Comparison of ENCODE assay signal across 7 cellular contexts in the genomic region with DNA sequence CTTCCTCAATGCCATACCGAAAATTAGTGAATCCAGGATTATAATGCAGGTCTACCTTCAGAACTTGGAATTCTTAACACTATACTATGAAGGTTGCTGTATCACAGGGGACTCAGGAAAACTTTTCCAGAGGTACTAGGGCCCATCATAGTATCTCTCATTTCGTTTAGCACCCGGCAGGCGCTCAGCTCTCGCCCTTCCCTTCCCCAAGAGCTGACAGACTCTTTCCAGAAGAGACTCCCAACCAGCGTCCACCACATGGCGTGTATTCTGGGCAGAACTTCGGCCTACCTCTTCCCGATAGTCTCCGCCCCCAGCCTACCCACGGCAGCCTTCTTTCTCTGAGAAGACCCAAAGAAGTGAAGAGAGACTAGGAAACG. TPM values are rescaled to one million over a fixed set of nuclear protein-coding genes. Genes with fewer than 3 reads are reported as not detected.
DNase-seq lines count a peak whose midpoint lies in the region; ATAC-seq and TF ChIP-seq lines count a peak whose summit lies in the region.

No MANE protein-coding gene starts in this region.

- H3K9ac ChIP-seq in HUES48 (ENCODE audit: low read depth, low read length), result peak overlapping the region; percentile 96

- intact Hi-C loops in aorta (cut with DNase I), result loop anchor here in 1 of 2 donors (2.0 kb wide), 1 partner anchor 310 kb away; no protein-coding TSS in a partner anchor

- H3K4me3 ChIP-seq in HUES48 (ENCODE audit: low read depth, low read length), result peak overlapping the region; percentile 85
- peak overlapping the region; percentile 85 for H3K4me3 ChIP-seq in choroid plexus epithelial cell (ENCODE audit: low read depth, low read length)
- H3K4me3 ChIP-seq in mesodermal cell (ENCODE audit: extremely low read depth, insufficient read depth, low read length, poor library complexity, severe bottlenecking), result peak overlapping the region; percentile 83
- H3K4me3 ChIP-seq in aorta (ENCODE audit: low read length in 2 of 2), result peak overlapping the region; percentile 62 to 88

- peak; percentile 27 for ATAC-seq in GM19438 (IDR thresholded peaks at IDR 0.05; ENCODE audit: low read depth, unreplicated experiment)
- ATAC-seq in aorta (ENCODE audit: low FRiP score), result peak; percentile 70
- no peak for ATAC-seq in HG02973 (IDR thresholded peaks at IDR 0.05; ENCODE audit: unreplicated experiment)

- DNase-seq in choroid plexus epithelial cell (ENCODE audit: low read depth), result no peak
- peak in 1 of 2 donors; percentile 73 for DNase-seq in aorta
- no peak for DNase-seq in HEK293T (ENCODE audit: extremely low spot score)

- peaks cover 19% of the 10 kb centered on the region; the same call in 1 of the 2 replicates for H3K4me1 ChIP-seq in HUES48 (ENCODE audit: control insufficient read depth, insufficient read depth, low read length)
- H3K4me1 ChIP-seq in mesodermal cell (ENCODE audit: control insufficient read depth, insufficient read depth, low read length, poor library complexity, severe bottlenecking), result peaks cover 9% of the 10 kb centered on the region
- peaks cover 0 to 4% of the 10 kb centered on the region in 2 donors for H3K4me1 ChIP-seq in aorta (ENCODE audit: control insufficient read depth in 1 of 2, insufficient read depth in 2 of 2, low read length in 2 of 2)

- WGBS in mesodermal cell (ENCODE audit: insufficient coverage in 2 of 2), 2 experiments, result 0 to 1% methylated on average over 7 to 12 of the region's 12 CpGs
- WGBS in aorta, 2 donors, result 0% methylated on average over 12 of the region's 12 CpGs

- CTCF ChIA-PET in HEK293T (lab: Yijun Ruan, JAX), result no interaction called here

- H3K27me3 ChIP-seq in HUES48 (ENCODE audit: control insufficient read depth, insufficient read depth, low read length) (no peaks in the 10 kb centered on the region), aorta (ENCODE audit: control insufficient read depth in 1 of 2, insufficient read depth in 2 of 2, low read length in 1 of 2) (no peaks in the 10 kb centered on the region)

- POLR2A ChIA-PET in HEK293T (lab: Yijun Ruan, JAX), result interaction anchor here (0.9 to 2.3 kb wide), 7 partner anchors 10 to 346 kb away, joined by 3 to 14 read pairs (median 5); a partner anchor contains a TSS

- peaks cover 34% of the 10 kb centered on the region for H3K36me3 ChIP-seq in HUES48 (ENCODE audit: control insufficient read depth, insufficient read depth, low read length)
- peaks cover 27% of the 10 kb centered on the region for H3K36me3 ChIP-seq in mesodermal cell (ENCODE audit: control insufficient read depth, insufficient read depth, low read length)
- H3K36me3 ChIP-seq in aorta (ENCODE audit: control insufficient read depth in 1 of 2, insufficient read depth in 2 of 2, low read length in 1 of 2), result peaks cover 0 to 2% of the 10 kb centered on the region in 2 donors

- no peak for TF ChIP-seq CTCF in choroid plexus epithelial cell (conservative IDR thresholded peaks at IDR 0.05; ENCODE audit: low read depth, low read length)

- no peaks in the 10 kb centered on the region for H3K9me3 ChIP-seq in HUES48 (ENCODE audit: control insufficient read depth, insufficient read depth, low read length)
- no peaks in the 10 kb centered on the region for H3K9me3 ChIP-seq in mesodermal cell (ENCODE audit: control insufficient read depth, low read length)
- no peaks in the 10 kb centered on the region for H3K9me3 ChIP-seq in aorta (ENCODE audit: control insufficient read depth, low read length)

- H3K27ac ChIP-seq in HUES48 (ENCODE audit: low read depth, low read length) (peak overlapping the region; percentile 91), mesodermal cell (ENCODE audit: low read depth, low read length, severe bottlenecking) (peak overlapping the region; percentile 99), aorta (ENCODE audit: low read depth in 1 of 2, low read length in 2 of 2) (peak overlapping the region in 1 of 2 donors; percentile 71)

TF ChIP-seq in HEK293T, 16 proteins besides CTCF, POLR2A, EP300 and RAD21:
- TF ChIP-seq ZNF384 (IDR thresholded peaks at IDR 0.05) (no peak), FOXA1 (IDR thresholded peaks at IDR 0.05) (no peak), FOXK2 (IDR thresholded peaks at IDR 0.05) (no peak), CTBP1 (IDR thresholded peaks at IDR 0.05; ENCODE audit: borderline replicate concordance) (no peak), SUZ12 (IDR thresholded peaks at IDR 0.05) (no peak)

RNA-seq across cellular contexts. Expression of a gene that starts 0.3 kb away (rescaled TPM):
- polyA plus RNA-seq in mesodermal cell (2013, experiment 1 of 2), result 18.8 TPM
- 23.0 TPM for polyA plus RNA-seq in mesodermal cell (2013, experiment 2 of 2)
- 10 to 100 TPM; 29.7 to 43.1 TPM for total RNA-seq in aorta
- polyA plus RNA-seq in aorta, result 10 to 100 TPM; 14.4 to 22.4 TPM

RNA-seq across cellular contexts. Expression of a gene that starts 0.9 kb away (rescaled TPM):
- polyA plus RNA-seq in mesodermal cell (2013, experiment 1 of 2), result 11.4 TPM
- polyA plus RNA-seq in mesodermal cell (2013, experiment 2 of 2), result 14.7 TPM
- total RNA-seq in aorta, result 10 to 100 TPM in 1 of 2 donors, 1 to 10 TPM in 1; 3.9 to 11.1 TPM
- polyA plus RNA-seq in aorta, result 1 to 10 TPM in 1 of 2 donors, under 1 TPM in 1; 0.50 to 4.7 TPM

RNA-seq across cellular contexts. Expression of a gene that starts 31.4 kb away (rescaled TPM):
- polyA plus RNA-seq in mesodermal cell (2013, experiment 1 of 2), result 144 TPM
- polyA plus RNA-seq in mesodermal cell (2013, experiment 2 of 2), result 143 TPM
- total RNA-seq in aorta, result 10 to 100 TPM; 71.7 to 82.1 TPM
- 10 to 100 TPM; 16.5 to 23.3 TPM for polyA plus RNA-seq in aorta
